ENCODE assay signal across 22 cellular contexts in the genomic region with DNA sequence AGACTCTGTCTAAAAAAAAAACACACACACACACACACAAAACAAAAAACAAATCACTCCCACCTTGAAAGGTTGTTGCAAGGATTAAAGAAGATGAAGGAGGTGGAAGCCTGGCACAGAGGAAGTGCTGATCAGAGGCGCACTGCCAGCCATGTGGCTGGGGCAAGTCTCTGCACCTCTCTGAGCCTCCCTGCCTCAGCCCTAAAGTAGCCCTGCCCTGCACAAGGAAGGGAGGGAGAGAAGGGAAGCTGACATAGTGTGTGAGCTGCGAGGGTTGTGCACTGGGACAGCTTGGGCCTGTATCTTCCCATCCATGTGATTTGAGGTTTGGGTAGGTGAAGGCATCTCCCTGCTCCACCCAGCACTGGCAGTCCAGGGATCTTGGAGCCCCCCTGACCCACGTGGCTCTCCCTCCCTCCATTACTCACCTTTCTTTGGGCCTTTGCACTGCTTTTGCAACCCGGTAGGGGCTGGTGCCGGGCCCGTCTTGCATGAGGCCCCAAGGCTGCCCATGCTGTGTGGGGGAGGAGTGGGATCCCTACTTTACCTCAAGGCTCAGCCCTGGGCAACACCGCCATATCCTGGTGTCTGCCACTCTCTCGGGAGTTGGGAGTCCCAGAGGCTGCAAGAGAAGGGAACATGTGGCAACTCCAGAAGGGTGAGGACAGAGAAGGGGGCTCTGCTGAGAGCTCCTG. TPM values are rescaled to one million over a fixed set of nuclear protein-coding genes. Genes with fewer than 3 reads are reported as not detected.
DNase-seq lines count a peak whose midpoint lies in the region; ATAC-seq and TF ChIP-seq lines count a peak whose summit lies in the region.
"Had no signal": no experiment of that assay in that cellular context is flagged by ENCODE, and none has a peak within 500 bp of the region (broad histone marks: within the 10 kb centered on the region; RNA-seq: fewer than 3 reads in every experiment).

No MANE protein-coding gene starts in this region.

- H3K4me3 ChIP-seq in right cardiac atrium (ENCODE audit: low read length) (no peak overlapping the region), lower lobe of right lung (no peak overlapping the region), stomach (no peak overlapping the region)
- H3K4me3 ChIP-seq in effector memory CD4-positive, alpha-beta T cell (ENCODE audit: insufficient read depth, low read depth, low read length, poor library complexity, severe bottlenecking): no peak overlapping the region
- H3K4me3 ChIP-seq: GM12878, SJSA1 had no signal

- intact Hi-C loops in cardiac septum (cut with DNase I): no loop called here
- intact Hi-C loops in right cardiac atrium (cut with DNase I): no loop called here
- intact Hi-C loops in lower lobe of right lung (cut with DNase I): no loop called here
- intact Hi-C loops in stomach (cut with DNase I; ENCODE audit: low total_unique reads): no loop called here

- no peaks in the 10 kb centered on the region for H3K36me3 ChIP-seq in lower lobe of right lung
- H3K36me3 ChIP-seq in effector memory CD4-positive, alpha-beta T cell (ENCODE audit: control insufficient read depth, insufficient read depth, low read length): no peaks in the 10 kb centered on the region
- H3K36me3 ChIP-seq in stomach: no peaks in the 10 kb centered on the region
- H3K36me3 ChIP-seq: SJSA1 had no signal

- H3K27ac ChIP-seq in right cardiac atrium (ENCODE audit: low read length) (no peak overlapping the region), lower lobe of right lung (no peak overlapping the region), stomach (no peak overlapping the region)
- no peak overlapping the region for H3K27ac ChIP-seq in effector memory CD4-positive, alpha-beta T cell (ENCODE audit: insufficient read depth, low read length, poor library complexity, severe bottlenecking)
- H3K27ac ChIP-seq: C4-2B, SJSA1 had no signal

- H3K27me3 ChIP-seq in right cardiac atrium (ENCODE audit: control insufficient read depth, insufficient read depth): no peaks in the 10 kb centered on the region
- peaks cover 31% of the 10 kb centered on the region for H3K27me3 ChIP-seq in lower lobe of right lung (ENCODE audit: low read depth)
- H3K27me3 ChIP-seq in effector memory CD4-positive, alpha-beta T cell (replicated peaks; ENCODE audit: control insufficient read depth, insufficient read depth, low read length, poor library complexity, severe bottlenecking): no peaks in the 10 kb centered on the region
- peaks cover 0 to 43% (median 22%) of the 10 kb centered on the region in 3 donors for H3K27me3 ChIP-seq in stomach

- no peak overlapping the region for H3K4me3 Mint-ChIP-seq in chondrocyte (ENCODE audit: unreplicated experiment)
- H3K4me3 Mint-ChIP-seq: HFFc6 had no signal

- no peaks in the 10 kb centered on the region for H3K9me3 Mint-ChIP-seq in chondrocyte (ENCODE audit: low read depth)
- H3K9me3 Mint-ChIP-seq: HFFc6 had no signal

- no peak overlapping the region for H3K27ac Mint-ChIP-seq in chondrocyte (ENCODE audit: unreplicated experiment)
- H3K27ac Mint-ChIP-seq: HFFc6 had no signal

- H3K4me1 ChIP-seq in right cardiac atrium (ENCODE audit: control insufficient read depth, insufficient read depth, low read length) (no peaks in the 10 kb centered on the region), lower lobe of right lung (no peaks in the 10 kb centered on the region), stomach (no peaks in the 10 kb centered on the region)
- H3K4me1 ChIP-seq in effector memory CD4-positive, alpha-beta T cell (ENCODE audit: control insufficient read depth, insufficient read depth, low read length, poor library complexity, severe bottlenecking): no peaks in the 10 kb centered on the region
- H3K4me1 ChIP-seq: SJSA1 had no signal

- no peak for TF ChIP-seq EP300 in stomach (IDR thresholded peaks at IDR 0.05)

- WGBS in right cardiac atrium: 58% methylated on average over 8 of the region's 8 CpGs
- WGBS in stomach, 5 donors: 54 to 67% (median 59%) methylated on average over 8 of the region's 8 CpGs

- H3K9me3 ChIP-seq in right cardiac atrium (ENCODE audit: control insufficient read depth, low read length) (no peaks in the 10 kb centered on the region), lower lobe of right lung (no peaks in the 10 kb centered on the region), stomach (no peaks in the 10 kb centered on the region)
- H3K9me3 ChIP-seq in effector memory CD4-positive, alpha-beta T cell (ENCODE audit: control insufficient read depth, low read length): no peaks in the 10 kb centered on the region
- H3K9me3 ChIP-seq: SJSA1 had no signal

- H3K36me3 Mint-ChIP-seq in chondrocyte (ENCODE audit: low read depth): no peaks in the 10 kb centered on the region

- no peak for TF ChIP-seq POLR2A in stomach (IDR thresholded peaks at IDR 0.05)

- no peaks in the 10 kb centered on the region for H3K4me1 Mint-ChIP-seq in chondrocyte (ENCODE audit: low read depth)

- no peak for ATAC-seq in right cardiac atrium
- ATAC-seq in lower lobe of right lung: peak in 1 of 2 donors; percentile 19
- ATAC-seq in HG03135 (IDR thresholded peaks at IDR 0.05; ENCODE audit: unreplicated experiment): no peak
- ATAC-seq: GM12878 had no signal

- DNase-seq in cardiac septum (ENCODE audit: low spot score): peak; percentile 47
- DNase-seq in right cardiac atrium: no peak
- DNase-seq in chondrocyte (ENCODE audit: low spot score): peak; percentile 61
- peak; percentile 6 for DNase-seq in lower lobe of right lung
- no peak for DNase-seq in effector memory CD4-positive, alpha-beta T cell
- DNase-seq in NCI-H2227 (lab: John Stamatoyannopoulos, UW; ENCODE audit: unreplicated experiment): no peak
- no peak for DNase-seq in stomach
- DNase-seq: DMS 273 treated with DMSO at 0.1 percent for 48 hours, GDM1, GOT3, HFFc6, IMR-90, Kasumi-1, NCI-H1417, NCI-H187 treated with DMSO at 0.1 percent for 48 hours, NCI-H446 treated with DMSO at 0.1 percent for 48 hours, NCI-H748 treated with DMSO at 0.1 percent for 48 hours had no signal

- H3K27me3 Mint-ChIP-seq in chondrocyte (ENCODE audit: low read depth): peaks cover 27% of the 10 kb centered on the region

- no peak for TF ChIP-seq CTCF in chondrocyte (IDR thresholded peaks at IDR 0.05)
- no peak for TF ChIP-seq CTCF in lower lobe of right lung (IDR thresholded peaks at IDR 0.05)
- TF ChIP-seq CTCF in stomach (IDR thresholded peaks at IDR 0.05): no peak

RNA-seq across cellular contexts. Expression of a gene that starts 30.5 kb away (rescaled TPM):
- total RNA-seq in cardiac septum (24.7 TPM), right cardiac atrium (10 to 100 TPM; 24.1 to 37.6 (median 32.3) TPM), chondrocyte (23.0 to 31.4 TPM (median 24.4 TPM) in 3 replicates), lower lobe of right lung (30.2 TPM), stomach (10 to 100 TPM in 3 of 5 donors, 1 to 10 TPM in 2; 8.2 to 36.1 (median 13.8) TPM)
- polyA plus RNA-seq in right cardiac atrium (32.5 TPM), stomach (10 to 100 TPM; 19.4 to 31.5 (median 24.6) TPM)

RNA-seq across cellular contexts. Expression of a gene that starts 41.9 kb away (rescaled TPM):
- total RNA-seq in cardiac septum: not detected
- total RNA-seq in right cardiac atrium: not detected
- not detected for polyA plus RNA-seq in right cardiac atrium
- not detected in 3 replicates for total RNA-seq in chondrocyte
- not detected for total RNA-seq in lower lobe of right lung
- total RNA-seq in stomach: not detected
- polyA plus RNA-seq in stomach: not detected
- total RNA-seq: GM12878, HFFc6, HT1080, IMR-90, SJSA1 had no signal
- polyA plus RNA-seq: GM12878, IMR-90 had no signal

Comparison
In these comparisons a context has a peak if more than half of its experiments do, and no peak if none do; other contexts are left out.
1. DNase-seq: peak in cardiac septum (single experiment), chondrocyte (single experiment) and lower lobe of right lung (single experiment); none in right cardiac atrium (0 of 3), effector memory CD4-positive, alpha-beta T cell (0 of 3), NCI-H2227 (single experiment) and stomach (single experiment).